In genomic region chr17:42514867-42515266, GRCh38 we compare ENCODE assay signal across 1 cellular context.
TF ChIP-seq lines count a peak whose summit lies in the region.

No MANE protein-coding gene starts in this region.

TF ChIP-seq in K562, 482 proteins besides CTCF, POLR2A, EP300 and RAD21:
- TF ChIP-seq USF2 (CRISPR knock-in tag; IDR thresholded peaks at IDR 0.05) (no peak), PCBP2 (IDR thresholded peaks at IDR 0.05; ENCODE audit: low read depth, low read length, poor library complexity, severe bottlenecking) (no peak), HNRNPL (IDR thresholded peaks at IDR 0.05; ENCODE audit: low read depth, low read length) (no peak), MGA (IDR thresholded peaks at IDR 0.05) (no peak), ATF2 (CRISPR knock-in tag; IDR thresholded peaks at IDR 0.05) (no peak), PHB (CRISPR knock-in tag; IDR thresholded peaks at IDR 0.05) (no peak), ZNF707 (CRISPR knock-in tag; conservative IDR thresholded peaks at IDR 0.05) (no peak), RBM15 (IDR thresholded peaks at IDR 0.05; ENCODE audit: insufficient read depth, low read length) (no peak), SRSF9 (IDR thresholded peaks at IDR 0.05; ENCODE audit: borderline replicate concordance, low read depth, low read length) (no peak), KHSRP (IDR thresholded peaks at IDR 0.05) (no peak)
